ENCODE assay signal across 14 cellular contexts in genomic region chr1:32725595-32725942, GRCh38. TPM values are rescaled to one million over a fixed set of nuclear protein-coding genes. Genes with fewer than 3 reads are reported as not detected.
DNase-seq lines count a peak whose midpoint lies in the region; ATAC-seq, FAIRE-seq and TF ChIP-seq lines count a peak whose summit lies in the region.
"Had no signal": no experiment of that assay in that cellular context is flagged by ENCODE, and none has a peak within 500 bp of the region (broad histone marks: within the 10 kb centered on the region; RNA-seq: fewer than 3 reads in every experiment).

No MANE protein-coding gene starts in this region.

- WGBS in H9 (ENCODE audit: extremely low coverage, insufficient read length, low lambda C conversion rate), result no CpG with 5 or more reads among the region's 1 CpG
- 25% methylated on average over 1 of the region's 1 CpG for WGBS in K562 (ENCODE audit: insufficient coverage, low coverage, missing lambda C conversion rate)

- no peaks in the 10 kb centered on the region for H3K9me1 ChIP-seq in K562 (ENCODE audit: control insufficient read depth, insufficient read depth, low read length)

- no peak overlapping the region for H3T11ph ChIP-seq in H9 (ENCODE audit: low read length)

- H3K27ac Mint-ChIP-seq in H9 (peak overlapping the region in 2 of 3 experiments; percentile 56 to 92; a peak in 2 of 7 replicates), mesothelial cell of epicardium (peak overlapping the region; percentile 57)
- H3K27ac Mint-ChIP-seq in activated CD8-positive, alpha-beta memory T cell treated with anti-CD3 and anti-CD28 coated beads, Interleukin-2, amount 10 ng/mL, durations not matched to agents 7 days and 5 days, result no peak overlapping the region

- H3K9me3 Mint-ChIP-seq in H9 (no peaks in the 10 kb centered on the region), mesothelial cell of epicardium (no peaks in the 10 kb centered on the region)
- no peaks in the 10 kb centered on the region for H3K9me3 Mint-ChIP-seq in activated CD8-positive, alpha-beta memory T cell treated with anti-CD3 and anti-CD28 coated beads, Interleukin-2, amount 10 ng/mL, durations not matched to agents 7 days and 5 days (ENCODE audit: low read depth)
- H3K9me3 Mint-ChIP-seq: naive thymus-derived CD8-positive, alpha-beta T cell had no signal

- H2BK12ac ChIP-seq in H9 (ENCODE audit: insufficient read length, low read depth, low read length), result no peak overlapping the region

- H4K20me1 ChIP-seq in H9 (ENCODE audit: control insufficient read depth, insufficient read depth, insufficient read length) (no peaks in the 10 kb centered on the region), K562 (replicated peaks; ENCODE audit: control insufficient read depth, insufficient read depth, low read length) (no peaks in the 10 kb centered on the region)

- H3K18ac ChIP-seq in H9 (ENCODE audit: insufficient read length, low read depth, low read length), result no peak overlapping the region

- H3K27ac ChIP-seq in AG04450 (ENCODE audit: low read depth, low read length) (peak overlapping the region; percentile 68), H9 (ENCODE audit: insufficient read length, low read depth, low read length) (no peak overlapping the region), K562 (ENCODE audit: extremely low read depth, low read depth, low read length) (peak overlapping the region; percentile 77), uterus (no peak overlapping the region)
- H3K27ac ChIP-seq: breast epithelium, psoas muscle had no signal

- DNase-seq in AG04450 (ENCODE audit: low read depth, low spot score), result no peak
- no peak for DNase-seq in H9
- DNase-seq in K562 (ENCODE audit: extremely low read depth in 1 of 4, low spot score in 3 of 4), result no peak
- no peak for DNase-seq in mesothelial cell of epicardium (ENCODE audit: low spot score in 2 of 2, unreplicated experiment in 2 of 2)
- DNase-seq in activated CD8-positive, alpha-beta memory T cell treated with anti-CD3 and anti-CD28 coated beads, Interleukin-2, amount 10 ng/mL, durations not matched to agents 7 days and 5 days, result no peak
- DNase-seq in midbrain (lab: John Stamatoyannopoulos, UW), result no peak
- no peak for DNase-seq in uterus
- DNase-seq: naive thymus-derived CD8-positive, alpha-beta T cell; NCI-H187 treated with DMSO at 0.1 percent for 48 hours; NCI-H524 treated with DMSO at 0.1 percent for 48 hours had no signal

- H4K91ac ChIP-seq in H9 (ENCODE audit: insufficient read length, low read depth, low read length), result no peak overlapping the region

- TF ChIP-seq POLR2A in K562 (conservative IDR thresholded peaks at IDR 0.05) (no peak), uterus (IDR thresholded peaks at IDR 0.05) (no peak)

- H3K79me1 ChIP-seq in H9 (ENCODE audit: insufficient read depth, low read depth, low read length, poor library complexity, severe bottlenecking), result no peaks in the 10 kb centered on the region

- H2AFZ ChIP-seq in H9 (ENCODE audit: low read length) (no peak overlapping the region), K562 (ENCODE audit: low read depth, low read length) (peak overlapping the region; percentile 86)

- H2BK15ac ChIP-seq in H9 (ENCODE audit: low read depth, low read length), result no peak overlapping the region

- H2BK120ac ChIP-seq in H9 (ENCODE audit: low read depth, low read length, poor library complexity, severe bottlenecking), result no peak overlapping the region

- CTCF ChIA-PET in AG04450 (lab: Charles Lee) (interaction anchor here (0.9 to 2.1 kb wide), 2 partner anchors 13 to 47 kb away, joined by 3 to 22 read pairs; no protein-coding TSS in a partner anchor), K562 (lab: Yijun Ruan, JAX; ENCODE audit: low intra/inter-chr PET ratio) (no interaction called here)
- CTCF ChIA-PET in activated CD8-positive, alpha-beta memory T cell treated with anti-CD3 and anti-CD28 coated beads, Interleukin-2, amount 10 ng/mL, durations not matched to agents 7 days and 5 days (lab: Charles Lee), result interaction anchor here (0.9 to 3.1 kb wide), 3 partner anchors 13 to 205 kb away, joined by 3 to 12 read pairs (median 4); no protein-coding TSS in a partner anchor

- in situ Hi-C loops in K562 (cut with MboI), result no loop called here

- H3K36me3 Mint-ChIP-seq in H9 (ENCODE audit: insufficient read depth in 1 of 3, low read depth in 3 of 3) (no peaks in the 10 kb centered on the region), mesothelial cell of epicardium (no peaks in the 10 kb centered on the region)
- H3K36me3 Mint-ChIP-seq in activated CD8-positive, alpha-beta memory T cell treated with anti-CD3 and anti-CD28 coated beads, Interleukin-2, amount 10 ng/mL, durations not matched to agents 7 days and 5 days, result no peaks in the 10 kb centered on the region
- H3K36me3 Mint-ChIP-seq: naive thymus-derived CD8-positive, alpha-beta T cell had no signal

- ATAC-seq in K562 (no peak), HG03108 (IDR thresholded peaks at IDR 0.05; ENCODE audit: unreplicated experiment) (no peak)
- ATAC-seq in activated CD8-positive, alpha-beta memory T cell treated with anti-CD3 and anti-CD28 coated beads, Interleukin-2, amount 10 ng/mL, durations not matched to agents 7 days and 5 days, result no peak
- ATAC-seq: naive thymus-derived CD8-positive, alpha-beta T cell had no signal

- H3K9ac ChIP-seq in H9 (ENCODE audit: extremely low read depth, insufficient read length, low read length) (no peak overlapping the region), K562 (ENCODE audit: insufficient read depth in 1 of 2, low read depth in 2 of 2, low read length in 2 of 2) (peak overlapping the region; percentile 50 to 69; a peak in 3 of 4 replicates)

- no peak overlapping the region for H2BK5ac ChIP-seq in H9 (ENCODE audit: insufficient read length, low read length)

- no peak for TF ChIP-seq RAD21 in K562 (CRISPR knock-in tag; conservative IDR thresholded peaks at IDR 0.05 in 1 of 2, IDR thresholded peaks at IDR 0.05 in 1 of 2)

- H3K27me3 ChIP-seq in AG04450 (ENCODE audit: control insufficient read depth, insufficient read depth, low read length), result no peaks in the 10 kb centered on the region
- no peaks in the 10 kb centered on the region for H3K27me3 ChIP-seq in H9 (ENCODE audit: insufficient read depth, low read length)
- no peaks in the 10 kb centered on the region for H3K27me3 ChIP-seq in K562 (ENCODE audit: control insufficient read depth in 2 of 2, insufficient read depth in 2 of 2, low read length in 2 of 2)
- no peaks in the 10 kb centered on the region for H3K27me3 ChIP-seq in uterus
- H3K27me3 ChIP-seq: breast epithelium, left lung had no signal

- H3K36me3 ChIP-seq in K562 (ENCODE audit: control insufficient read depth, insufficient read depth, low read length) (no peaks in the 10 kb centered on the region), uterus (no peaks in the 10 kb centered on the region)
- H3K36me3 ChIP-seq: breast epithelium, left lung had no signal

- H3K4me1 ChIP-seq in H9 (ENCODE audit: insufficient read depth, low read length) (no peaks in the 10 kb centered on the region; the same call in 1 of the 2 replicates), K562 (replicated peaks in 1 of 2; ENCODE audit: control insufficient read depth in 2 of 2, insufficient read depth in 2 of 2, low read length in 2 of 2) (peaks cover 33 to 43% of the 10 kb centered on the region in 2 experiments), uterus (no peaks in the 10 kb centered on the region)
- H3K4me1 ChIP-seq: breast epithelium had no signal

- H3K4ac ChIP-seq in H9 (ENCODE audit: low read depth, low read length), result no peak overlapping the region

- no peak overlapping the region for H3K56ac ChIP-seq in H9 (ENCODE audit: insufficient read length, low read depth, low read length)

- H2BK20ac ChIP-seq in H9 (ENCODE audit: low read depth, low read length, poor library complexity, severe bottlenecking), result no peak overlapping the region

- H3K4me3 Mint-ChIP-seq in H9 (peak overlapping the region in 1 of 2 experiments; percentile 46; a peak in 2 of 5 replicates), mesothelial cell of epicardium (no peak overlapping the region)
- no peak overlapping the region for H3K4me3 Mint-ChIP-seq in activated CD8-positive, alpha-beta memory T cell treated with anti-CD3 and anti-CD28 coated beads, Interleukin-2, amount 10 ng/mL, durations not matched to agents 7 days and 5 days
- H3K4me3 Mint-ChIP-seq: naive thymus-derived CD8-positive, alpha-beta T cell had no signal

- H3K9me3 ChIP-seq in AG04450 (ENCODE audit: control insufficient read depth, insufficient read depth, low read length), result no peaks in the 10 kb centered on the region
- H3K9me3 ChIP-seq in H9 (ENCODE audit: control insufficient read depth, low read depth, low read length), result no peaks in the 10 kb centered on the region
- no peaks in the 10 kb centered on the region for H3K9me3 ChIP-seq in K562 (replicated peaks; ENCODE audit: control insufficient read depth, insufficient read depth, low read depth, low read length)
- H3K9me3 ChIP-seq in uterus, result no peaks in the 10 kb centered on the region
- H3K9me3 ChIP-seq: breast epithelium, left lung, psoas muscle had no signal

- TF ChIP-seq CTCF in AG04450 (IDR thresholded peaks at IDR 0.05; ENCODE audit: low read depth, low read length) (no peak), H9 (conservative IDR thresholded peaks at IDR 0.05) (no peak), K562 (IDR thresholded peaks at IDR 0.05 in 2 of 3, conservative IDR thresholded peaks at IDR 0.05 in 1 of 3; ENCODE audit: insufficient read depth in 2 of 3, low read depth in 1 of 3, low read length in 3 of 3) (no peak), mesothelial cell of epicardium (IDR thresholded peaks at IDR 0.05; ENCODE audit: unreplicated experiment) (no peak), uterus (IDR thresholded peaks at IDR 0.05) (no peak)

- intact Hi-C loops in K562 (cut with micrococcal nuclease), result no loop called here
- intact Hi-C loops in uterus (cut with DNase I; ENCODE audit: low total_unique reads), result no loop called here

- H3K23ac ChIP-seq in H9 (ENCODE audit: insufficient read length, low read depth, low read length), result no peak overlapping the region

- no peak overlapping the region for H3K4me2 ChIP-seq in H9 (ENCODE audit: insufficient read depth, insufficient read length, low read length)
- H3K4me2 ChIP-seq in K562 (ENCODE audit: insufficient read depth, low read length), result peak overlapping the region; percentile 83

- H3K27me3 Mint-ChIP-seq in H9 (ENCODE audit: low read depth), result peaks cover 12% of the 10 kb centered on the region
- no peaks in the 10 kb centered on the region for H3K27me3 Mint-ChIP-seq in mesothelial cell of epicardium (ENCODE audit: low read depth)
- H3K27me3 Mint-ChIP-seq in activated CD8-positive, alpha-beta memory T cell treated with anti-CD3 and anti-CD28 coated beads, Interleukin-2, amount 10 ng/mL, durations not matched to agents 7 days and 5 days, result peaks cover 7% of the 10 kb centered on the region

- H3K23me2 ChIP-seq in H9 (ENCODE audit: insufficient read length, low read depth, low read length, poor library complexity, severe bottlenecking), result no peaks in the 10 kb centered on the region

- FAIRE-seq in K562 (lab: Jason Lieb, UNC), result no peak

- H3K14ac ChIP-seq in H9 (ENCODE audit: insufficient read depth, low read length), result no peak overlapping the region

- H2AK5ac ChIP-seq in H9 (ENCODE audit: insufficient read length, low read length), result no peak overlapping the region

- no peak overlapping the region for H4K5ac ChIP-seq in H9 (ENCODE audit: insufficient read length, low read depth, low read length)

- H3K79me2 ChIP-seq in H9 (ENCODE audit: insufficient read depth, low read length) (no peaks in the 10 kb centered on the region), K562 (ENCODE audit: control insufficient read depth, insufficient read depth, low read length) (no peaks in the 10 kb centered on the region)

- no peak overlapping the region for H4K8ac ChIP-seq in H9 (replicated peaks; ENCODE audit: insufficient read length, low read depth, low read length)

- H3K4me3 ChIP-seq in AG04450 (ENCODE audit: low read depth, low read length) (no peak overlapping the region), K562 (no peak overlapping the region), uterus (no peak overlapping the region)
- H3K4me3 ChIP-seq: breast epithelium, left lung, psoas muscle had no signal

- POLR2A ChIA-PET in AG04450 (lab: Yijun Ruan, JAX) (interaction anchor here (0.7 to 1.1 kb wide), 3 partner anchors 22 to 228 kb away, joined by 3 to 11 read pairs (median 4); partner anchors contain the start of genes RBBP4 and ZBTB8OS), K562 (lab: Yijun Ruan, JAX) (interaction anchor here (1.0 to 1.6 kb wide), 3 partner anchors 9 to 13 kb away, joined by 3 to 10 read pairs (median 5); no protein-coding TSS in a partner anchor)

- TF ChIP-seq EP300 in K562 (IDR thresholded peaks at IDR 0.05; ENCODE audit: low read length), result no peak

- no TSS peak for BruUV-seq in K562 (replicated peaks; lab: Mats Ljungman, UMichigan)

- H3K4me1 Mint-ChIP-seq in H9 (peaks cover 15 to 16% of the 10 kb centered on the region in 2 experiments), mesothelial cell of epicardium (peaks cover 21% of the 10 kb centered on the region)
- peaks cover 10% of the 10 kb centered on the region for H3K4me1 Mint-ChIP-seq in activated CD8-positive, alpha-beta memory T cell treated with anti-CD3 and anti-CD28 coated beads, Interleukin-2, amount 10 ng/mL, durations not matched to agents 7 days and 5 days

RNA-seq across cellular contexts. Expression of gene SYNC, which starts 23.0 kb away (rescaled TPM):
- polyA plus RNA-seq in AG04450 (2011; rRNA removed) (50.4 and 65.1 TPM in 2 replicates), K562 (2011; rRNA removed) (0.43 and 0.98 TPM in 2 replicates), K562 (2014; fragmentation: Illumina TruSeq; extraction: Trizol) (0.84 and 1.1 TPM in 2 replicates), K562 (2014; fragmentation: Nextera tagmentation; extraction: Ambion mirVana) (under 1 TPM; 0.49 to 0.74 TPM), K562 (2014; rRNA removed) (0.88 and 1.1 TPM in 2 replicates)
- 63.5 and 68.5 TPM in 2 replicates for polyA minus RNA-seq in AG04450 (2011; rRNA and poly(A)+ RNA removed)
- total RNA-seq in H9 (2021) (0.15 TPM in 2 replicates), K562 (2014; rRNA removed) (0.86 and 1.1 TPM in 2 replicates), K562 (2014; rRNA removed; fragmentation: Illumina TruSeq; extraction: Trizol) (0.83 and 0.91 TPM in 2 replicates), K562 (2015; rRNA removed; fragmentation: Illumina TruSeq; extraction: Trizol) (0.87 and 1.1 TPM in 2 replicates), K562 (2021) (0.62 and 0.87 TPM in 2 replicates), mesothelial cell of epicardium (3.9 to 4.5 TPM (median 4.0 TPM) in 3 replicates), uterus (10 to 100 TPM in 3 of 4 donors, 1 to 10 TPM in 1; 4.7 to 61.0 (median 18.1) TPM)
- total RNA-seq in K562 (2011; cell fraction: chromatin; rRNA removed; ENCODE audit: low replicate concordance), result 2.1 and 2.4 TPM in 2 replicates
- 1.7 and 1.8 TPM in 2 replicates for total RNA-seq in K562 (2011; cell fraction: nucleolus; rRNA removed)
- 1.2 and 1.5 TPM in 2 replicates for total RNA-seq in K562 (2011; cell fraction: nucleoplasm; rRNA removed)
- 0.16 and 0.22 TPM in 2 replicates for polyA plus RNA-seq in K562 (2011; cell fraction: cytosol; rRNA removed)
- 0.37 and 0.92 TPM in 2 replicates for polyA plus RNA-seq in K562 (2011; cell fraction: nucleus; rRNA removed)
- polyA plus RNA-seq in K562 (2012), result 0.26 and 0.47 TPM in 2 replicates
- 1.2 and 1.3 TPM in 2 replicates for polyA minus RNA-seq in K562 (2011; rRNA and poly(A)+ RNA removed)
- polyA minus RNA-seq in K562 (2011; cell fraction: cytosol; rRNA and poly(A)+ RNA removed), result 0.73 and 0.76 TPM in 2 replicates
- polyA minus RNA-seq in K562 (2011; cell fraction: nucleus; rRNA and poly(A)+ RNA removed), result 0.22 and 0.54 TPM in 2 replicates
- not detected for total RNA-seq in activated CD8-positive, alpha-beta memory T cell treated with anti-CD3 and anti-CD28 coated beads, Interleukin-2, amount 10 ng/mL, durations not matched to agents 7 days and 5 days
- total RNA-seq: naive thymus-derived CD8-positive, alpha-beta T cell had no signal
- polyA plus RNA-seq: naive thymus-derived CD8-positive, alpha-beta T cell had no signal

Comparison
In these comparisons a context has a peak if more than half of its experiments do, and no peak if none do; other contexts are left out.
1. H3K27ac ChIP-seq: peak in AG04450 (single experiment) and K562 (single experiment); none in H9 (single experiment) and uterus (0 of 2).